In genomic region chr1:92956254-92956653, GRCh38 we compare ENCODE assay signal across 13 cellular contexts. TPM values are rescaled to one million over a fixed set of nuclear protein-coding genes. Genes with fewer than 3 reads are reported as not detected.
A peak's percentile ranks its signal among the peaks of the same experiment; 100 is the strongest.
DNase-seq lines count a peak whose midpoint lies in the region; ATAC-seq and TF ChIP-seq lines count a peak whose summit lies in the region.
"Had no signal": no experiment of that assay in that cellular context is flagged by ENCODE, and none has a peak within 500 bp of the region (broad histone marks: within the 10 kb centered on the region; RNA-seq: fewer than 3 reads in every experiment).

No MANE protein-coding gene starts in this region.

- CTCF ChIA-PET in T-cell (lab: Charles Lee), result interaction anchor here (0.6 to 3.4 kb wide), 6 partner anchors 37 to 1374 kb away, joined by 4 to 18 read pairs (median 4); no protein-coding TSS in a partner anchor

- H3K36me3 Mint-ChIP-seq in CD4-positive, CD25-positive, alpha-beta regulatory T cell, result no peaks in the 10 kb centered on the region
- H3K36me3 Mint-ChIP-seq in T-cell (no peaks in the 10 kb centered on the region), immature natural killer cell (no peaks in the 10 kb centered on the region)
- H3K36me3 Mint-ChIP-seq: WTC11 had no signal

- no peaks in the 10 kb centered on the region for H3K9me3 Mint-ChIP-seq in CD4-positive, CD25-positive, alpha-beta regulatory T cell
- no peaks in the 10 kb centered on the region for H3K9me3 Mint-ChIP-seq in T-cell
- no peaks in the 10 kb centered on the region for H3K9me3 Mint-ChIP-seq in immature natural killer cell
- H3K9me3 Mint-ChIP-seq: WTC11 had no signal

- H3K27ac ChIP-seq in CD4-positive, CD25-positive, alpha-beta regulatory T cell (ENCODE audit: insufficient read depth, low read length, poor library complexity, severe bottlenecking), result peak overlapping the region; percentile 71
- no peak overlapping the region for H3K27ac ChIP-seq in lower lobe of right lung
- H3K27ac ChIP-seq in caudate nucleus (ENCODE audit: low read depth, low read length), result no peak overlapping the region
- H3K27ac ChIP-seq: HL-60 had no signal

- ATAC-seq in CD4-positive, CD25-positive, alpha-beta regulatory T cell (ENCODE audit: low read depth in 2 of 2), result no peak
- ATAC-seq in T-cell (replicated peaks in 1 of 4) (no peak), lower lobe of right lung (no peak)
- ATAC-seq: WTC11 had no signal

- H3K4me3 ChIP-seq in CD4-positive, CD25-positive, alpha-beta regulatory T cell (ENCODE audit: low read depth, low read length), result peak overlapping the region; percentile 68
- peak overlapping the region; percentile 34 for H3K4me3 ChIP-seq in GM12865 (ENCODE audit: low read depth, low read length)
- H3K4me3 ChIP-seq in lower lobe of right lung, result no peak overlapping the region

- peak overlapping the region; percentile 30 to 82 (median 74) for H3K4me3 Mint-ChIP-seq in CD4-positive, CD25-positive, alpha-beta regulatory T cell
- H3K4me3 Mint-ChIP-seq in T-cell (peak overlapping the region in 1 of 3 donors; percentile 35), immature natural killer cell (peak overlapping the region in 3 of 5 donors; percentile 3 to 54 (median 54))
- H3K4me3 Mint-ChIP-seq: WTC11 had no signal

- peaks cover 43 to 55% (median 52%) of the 10 kb centered on the region in 4 donors for H3K4me1 Mint-ChIP-seq in CD4-positive, CD25-positive, alpha-beta regulatory T cell
- peaks cover 58 to 80% (median 75%) of the 10 kb centered on the region in 3 donors for H3K4me1 Mint-ChIP-seq in T-cell
- H3K4me1 Mint-ChIP-seq in immature natural killer cell, result peaks cover 53 to 68% of the 10 kb centered on the region in 2 donors

- H3K27me3 ChIP-seq in CD4-positive, CD25-positive, alpha-beta regulatory T cell (ENCODE audit: control insufficient read depth, insufficient read depth, low read length), result no peaks in the 10 kb centered on the region
- no peaks in the 10 kb centered on the region for H3K27me3 ChIP-seq in lower lobe of right lung (ENCODE audit: low read depth)

- no peaks in the 10 kb centered on the region for H3K9me3 ChIP-seq in CD4-positive, CD25-positive, alpha-beta regulatory T cell (ENCODE audit: control insufficient read depth in 2 of 2, low read length in 2 of 2)
- no peaks in the 10 kb centered on the region for H3K9me3 ChIP-seq in lower lobe of right lung

- no peaks in the 10 kb centered on the region for H3K36me3 ChIP-seq in CD4-positive, CD25-positive, alpha-beta regulatory T cell (ENCODE audit: control insufficient read depth, insufficient read depth, low read length)
- H3K36me3 ChIP-seq in lower lobe of right lung, result no peaks in the 10 kb centered on the region

- intact Hi-C loops in lower lobe of right lung (cut with DNase I), result no loop called here

- no peak for TF ChIP-seq CTCF in GM12865 (IDR thresholded peaks at IDR 0.05; ENCODE audit: insufficient read depth, low read depth, low read length, missing control alignments)
- TF ChIP-seq CTCF in lower lobe of right lung (IDR thresholded peaks at IDR 0.05), result no peak

- peak overlapping the region; percentile 23 to 76 (median 27) for H3K27ac Mint-ChIP-seq in CD4-positive, CD25-positive, alpha-beta regulatory T cell
- H3K27ac Mint-ChIP-seq in T-cell (peak overlapping the region; percentile 71 to 77), immature natural killer cell (peak overlapping the region; percentile 57 to 92 (median 84))
- H3K27ac Mint-ChIP-seq: WTC11 had no signal

- POLR2A ChIA-PET in T-cell (lab: Charles Lee), result interaction anchor here (0.5 to 0.7 kb wide), 3 partner anchors 12 to 928 kb away, joined by 3 to 19 read pairs (median 3); no protein-coding TSS in a partner anchor

- H3K4me1 ChIP-seq in CD4-positive, CD25-positive, alpha-beta regulatory T cell (ENCODE audit: control insufficient read depth, insufficient read depth, low read length, poor library complexity, severe bottlenecking), result peaks cover 83% of the 10 kb centered on the region
- peaks cover 13% of the 10 kb centered on the region for H3K4me1 ChIP-seq in lower lobe of right lung

- H3K27me3 Mint-ChIP-seq in CD4-positive, CD25-positive, alpha-beta regulatory T cell, result no peaks in the 10 kb centered on the region
- H3K27me3 Mint-ChIP-seq in T-cell (no peaks in the 10 kb centered on the region), immature natural killer cell (ENCODE audit: low read depth in 3 of 3) (peaks cover 5 to 25% (median 6%) of the 10 kb centered on the region in 3 donors)

- no peak for DNase-seq in CD4-positive, CD25-positive, alpha-beta regulatory T cell
- no peak for DNase-seq in GM12865 (ENCODE audit: low read depth)
- no peak for DNase-seq in T-cell
- DNase-seq in immature natural killer cell, result no peak
- no peak for DNase-seq in lower lobe of right lung
- no peak for DNase-seq in OCI-M1 (lab: John Stamatoyannopoulos, UW)
- no peak for DNase-seq in LoVo (ENCODE audit: low spot score)
- DNase-seq in caudate nucleus (lab: John Stamatoyannopoulos, UW), result no peak
- DNase-seq: effector CD8-positive, alpha-beta T cell; NCI-H2107; stimulated activated CD4-positive, alpha-beta T cell treated with anti-CD3 and anti-CD28 coated beads, Interleukin-15, amount 100 ng/mL, for 24 hours had no signal

RNA-seq across cellular contexts. Expression of gene DIPK1A, which starts 5.0 kb away (rescaled TPM):
- total RNA-seq in CD4-positive, CD25-positive, alpha-beta regulatory T cell, result 10.9 TPM
- 10 to 100 TPM; 13.0 to 19.6 (median 15.2) TPM for polyA plus RNA-seq in CD4-positive, CD25-positive, alpha-beta regulatory T cell
- 10 to 100 TPM in 4 of 5 donors, 1 to 10 TPM in 1; 8.9 to 16.0 (median 14.4) TPM for total RNA-seq in T-cell
- polyA plus RNA-seq in immature natural killer cell, result 10 to 100 TPM; 10.9 to 32.4 (median 27.0) TPM
- 5.6 TPM for total RNA-seq in lower lobe of right lung

Comparison
In these comparisons a context has a peak if more than half of its experiments do, and no peak if none do; other contexts are left out.
1. H3K27ac Mint-ChIP-seq: peak in every context shown above with its lines; median percentile 84 in immature natural killer cell; 74 in T-cell; 27 in CD4-positive, CD25-positive, alpha-beta regulatory T cell.